Comparison of ENCODE assay signal across 8 cellular contexts in the genomic region with DNA sequence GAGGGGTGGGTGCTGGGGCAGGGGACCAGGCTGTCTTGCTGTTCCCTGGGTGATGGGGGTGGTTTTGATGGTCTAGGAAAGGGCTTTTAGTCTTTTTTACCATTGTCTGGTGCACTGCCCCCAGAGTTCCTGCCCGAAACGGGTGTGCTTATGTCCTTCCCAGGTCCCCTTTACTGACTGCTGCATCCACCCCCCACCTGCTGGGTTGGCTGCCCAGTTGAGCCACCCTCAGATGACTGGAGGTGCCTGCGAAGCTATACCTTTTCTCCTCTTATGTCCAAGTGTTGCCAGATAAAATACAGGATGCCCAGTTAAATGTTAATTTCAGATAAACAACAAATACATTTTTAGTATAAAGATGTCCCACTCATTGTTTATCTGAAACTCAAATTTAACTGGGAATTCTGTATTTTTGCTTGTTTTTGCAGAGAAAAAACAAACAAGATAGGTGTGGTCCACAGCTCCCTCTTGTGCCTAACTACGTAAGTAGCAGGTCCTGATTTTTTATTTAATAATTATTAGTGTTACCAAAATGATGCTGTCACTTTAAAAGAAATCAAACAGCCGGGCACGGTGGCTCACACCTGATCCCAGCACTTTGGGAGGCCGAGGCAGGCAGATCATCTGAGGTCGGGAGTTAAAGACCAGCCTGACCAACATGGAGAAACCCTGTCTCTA. TPM values are rescaled to one million over a fixed set of nuclear protein-coding genes. Genes with fewer than 3 reads are reported as not detected.
DNase-seq lines count a peak whose midpoint lies in the region; ATAC-seq, FAIRE-seq and TF ChIP-seq lines count a peak whose summit lies in the region.

No MANE protein-coding gene starts in this region.

- H3K36me3 ChIP-seq in A673 (ENCODE audit: insufficient read depth, low read length, poor library complexity, severe bottlenecking) (peaks cover 9% of the 10 kb centered on the region), astrocyte (ENCODE audit: insufficient read depth, low read length) (no peaks in the 10 kb centered on the region), HepG2 (replicated peaks in 1 of 2; ENCODE audit: control insufficient read depth in 1 of 2, insufficient read depth in 2 of 2, low read length in 2 of 2) (no peaks in the 10 kb centered on the region)

- CTCF ChIA-PET in A673 (lab: Charles Lee) (interaction anchor here (1.2 kb wide), 1 partner anchor 112 kb away, joined by 3 read pairs; no protein-coding TSS in a partner anchor), HepG2 (lab: Yijun Ruan, JAX; ENCODE audit: low intra/inter-chr PET ratio, low total read pairs) (interaction anchor here (1.0 to 2.4 kb wide), 4 partner anchors 83 to 133 kb away, joined by 3 to 38 read pairs (median 7); no protein-coding TSS in a partner anchor)

- no peaks in the 10 kb centered on the region for H3K79me2 ChIP-seq in astrocyte (ENCODE audit: insufficient read depth, low read length)
- H3K79me2 ChIP-seq in HepG2 (ENCODE audit: insufficient read depth, low read length): no peaks in the 10 kb centered on the region

- H3K9me3 ChIP-seq in A673 (ENCODE audit: low read depth, low read length, poor library complexity, severe bottlenecking) (no peaks in the 10 kb centered on the region), astrocyte (ENCODE audit: insufficient read depth, low read depth, low read length) (no peaks in the 10 kb centered on the region), HepG2 (ENCODE audit: low read length) (no peaks in the 10 kb centered on the region)

- peak; percentile 76 for FAIRE-seq in GM19239 (lab: Jason Lieb, UNC)
- no peak for FAIRE-seq in astrocyte (lab: Jason Lieb, UNC)
- no peak for FAIRE-seq in HepG2 (lab: Jason Lieb, UNC)

- H3K4me3 ChIP-seq in A673 (ENCODE audit: low read depth, low read length, poor library complexity, severe bottlenecking): no peak overlapping the region
- no peak overlapping the region for H3K4me3 ChIP-seq in astrocyte (ENCODE audit: insufficient read depth, low read depth, low read length)
- no peak overlapping the region for H3K4me3 ChIP-seq in HepG2 (replicated peaks in 1 of 3; ENCODE audit: insufficient read depth in 1 of 3, low read depth in 2 of 3, low read length in 3 of 3)

- no peak overlapping the region for H3K27ac Mint-ChIP-seq in astrocyte (ENCODE audit: unreplicated experiment)
- H3K27ac Mint-ChIP-seq in activated naive CD8-positive, alpha-beta T cell treated with anti-CD3 and anti-CD28 coated beads for 36 hours: no peak overlapping the region

- H3K36me3 Mint-ChIP-seq in astrocyte (ENCODE audit: low read depth, unreplicated experiment): no peaks in the 10 kb centered on the region
- H3K36me3 Mint-ChIP-seq in activated naive CD8-positive, alpha-beta T cell treated with anti-CD3 and anti-CD28 coated beads for 36 hours: peaks cover 4% of the 10 kb centered on the region

- peak; percentile 42; the same call in 1 of the 2 replicates for TF ChIP-seq CTCF in A673 (conservative IDR thresholded peaks at IDR 0.05; ENCODE audit: low read depth, low read length)
- TF ChIP-seq CTCF in astrocyte (IDR thresholded peaks at IDR 0.05; ENCODE audit: insufficient read depth, low read depth, low read length): peak; percentile 54
- TF ChIP-seq CTCF in HepG2 (CRISPR knock-in tag; IDR thresholded peaks at IDR 0.05): peak; percentile 66

- H3K4me3 Mint-ChIP-seq in astrocyte (ENCODE audit: unreplicated experiment): no peak overlapping the region
- H3K4me3 Mint-ChIP-seq in activated naive CD8-positive, alpha-beta T cell treated with anti-CD3 and anti-CD28 coated beads for 36 hours: no peak overlapping the region

- H4K20me1 ChIP-seq in astrocyte (ENCODE audit: insufficient read depth, low read length) (no peaks in the 10 kb centered on the region), HepG2 (ENCODE audit: insufficient read depth, low read length) (no peaks in the 10 kb centered on the region)

- H2AFZ ChIP-seq in astrocyte (ENCODE audit: low read depth, low read length) (no peak overlapping the region), HepG2 (ENCODE audit: low read length) (no peak overlapping the region)

- H3K4me1 Mint-ChIP-seq in astrocyte (ENCODE audit: low read depth, unreplicated experiment): no peaks in the 10 kb centered on the region
- no peaks in the 10 kb centered on the region for H3K4me1 Mint-ChIP-seq in activated naive CD8-positive, alpha-beta T cell treated with anti-CD3 and anti-CD28 coated beads for 36 hours

- in situ Hi-C loops in HepG2 (cut with HindIII; ENCODE audit: extremely low pct_ligation_motif_present, low pct_unique_long_range_greater_than_20kb): loop anchor here (5.0 kb wide), 1 partner anchor 113 kb away; no protein-coding TSS in a partner anchor

- TF ChIP-seq RAD21 in HepG2 (CRISPR knock-in tag; IDR thresholded peaks at IDR 0.05): peak; percentile 63

- 12% methylated on average over 8 of the region's 8 CpGs for WGBS in HepG2 (ENCODE audit: low lambda C conversion rate)

- no TSS peak for BruUV-seq in A673 (replicated peaks; lab: Mats Ljungman, UMichigan)
- BruUV-seq in HepG2 (replicated peaks; lab: Mats Ljungman, UMichigan): no TSS peak

- no peak for TF ChIP-seq EP300 in HepG2 (IDR thresholded peaks at IDR 0.05; ENCODE audit: low read depth in 2 of 2, low read length in 2 of 2)
- TF ChIP-seq EP300 in HepG2 (CRISPR knock-in tag; IDR thresholded peaks at IDR 0.05; ENCODE audit: borderline replicate concordance): no peak

- no peak overlapping the region for H3K4me2 ChIP-seq in astrocyte (ENCODE audit: low read length)
- no peak overlapping the region for H3K4me2 ChIP-seq in HepG2 (ENCODE audit: low read depth, low read length)

- ATAC-seq in HepG2 (no peak), GM21717 (IDR thresholded peaks at IDR 0.05; ENCODE audit: unreplicated experiment) (no peak)

- no peak overlapping the region for H3K9ac ChIP-seq in astrocyte (ENCODE audit: low read length)
- no peak overlapping the region for H3K9ac ChIP-seq in HepG2 (ENCODE audit: insufficient read depth, low read depth, low read length)

- POLR2A ChIA-PET in A673 (lab: Charles Lee; ENCODE audit: low non-redundant PET) (interaction anchor here (0.6 kb wide), 1 partner anchor 75 kb away, joined by 3 read pairs; no protein-coding TSS in a partner anchor), HepG2 (lab: Yijun Ruan, JAX) (no interaction called here)

- peaks cover 6% of the 10 kb centered on the region for H3K9me3 Mint-ChIP-seq in astrocyte (ENCODE audit: unreplicated experiment)
- peaks cover 6% of the 10 kb centered on the region for H3K9me3 Mint-ChIP-seq in activated naive CD8-positive, alpha-beta T cell treated with anti-CD3 and anti-CD28 coated beads for 36 hours

- intact Hi-C loops in A673 (cut with micrococcal nuclease; ENCODE audit: unreplicated experiment) (loop anchor here (2.0 kb wide), 1 partner anchor 113 kb away; no protein-coding TSS in a partner anchor), HepG2 (cut with micrococcal nuclease; ENCODE audit: unreplicated experiment) (loop anchor here (1.0 to 5.0 kb wide), 3 partner anchors 63 to 113 kb away; a partner anchor contains a TSS)

- H3K4me1 ChIP-seq in A673 (ENCODE audit: insufficient read depth, low read length, poor library complexity, severe bottlenecking) (peaks cover 28% of the 10 kb centered on the region), astrocyte (ENCODE audit: insufficient read depth, low read length) (no peaks in the 10 kb centered on the region), HepG2 (ENCODE audit: insufficient read depth, low read length) (peaks cover 21% of the 10 kb centered on the region)

- H3K27ac ChIP-seq in A673 (ENCODE audit: low read depth, low read length, poor library complexity, severe bottlenecking) (peak overlapping the region; percentile 37), astrocyte (ENCODE audit: low read depth, low read length) (no peak overlapping the region), HepG2 (ENCODE audit: extremely low read length, insufficient read depth, low read length) (no peak overlapping the region)

- H3K27me3 ChIP-seq in A673 (replicated peaks; ENCODE audit: insufficient read depth, low read depth, low read length, poor library complexity) (no peaks in the 10 kb centered on the region), astrocyte (ENCODE audit: insufficient read depth, low read length) (peaks cover 12% of the 10 kb centered on the region), HepG2 (ENCODE audit: control insufficient read depth in 1 of 2, insufficient read depth in 2 of 2, low read length in 2 of 2) (0 out of 5 replicates have a peak, but pooled peaks cover 0 to 3% of the 10 kb centered on the region in 2 experiments)

- peaks cover 22% of the 10 kb centered on the region for H3K27me3 Mint-ChIP-seq in astrocyte (ENCODE audit: low read depth, unreplicated experiment)
- H3K27me3 Mint-ChIP-seq in activated naive CD8-positive, alpha-beta T cell treated with anti-CD3 and anti-CD28 coated beads for 36 hours: peaks cover 27% of the 10 kb centered on the region

- no peak for TF ChIP-seq POLR2A in HepG2 (IDR thresholded peaks at IDR 0.05; ENCODE audit: insufficient read depth in 1 of 2, low read depth in 2 of 2, low read length in 2 of 2)

- DNase-seq in A673 (ENCODE audit: low spot score) (no peak), GM19239 (ENCODE audit: insufficient read length, low spot score) (no peak), astrocyte (ENCODE audit: low read depth) (no peak), HepG2 (ENCODE audit: low spot score) (peak; percentile 25), putamen (ENCODE audit: low spot score) (no peak), T-helper 9 cell (no peak)
- DNase-seq in activated naive CD8-positive, alpha-beta T cell treated with anti-CD3 and anti-CD28 coated beads for 36 hours: no peak

RNA-seq across cellular contexts. Expression of a gene that starts 6.1 kb away (rescaled TPM):
- 17.4 and 18.2 TPM in 2 replicates for total RNA-seq in A673 (2021)
- total RNA-seq in astrocyte: 19.0 and 22.2 TPM in 2 replicates
- 15.4 and 21.5 TPM in 2 replicates for total RNA-seq in HepG2 (2016; rRNA removed; fragmentation: Illumina TruSeq; extraction: Trizol)
- total RNA-seq in HepG2 (2016; cell fraction: cytosol; rRNA removed; fragmentation: Illumina TruSeq; extraction: Trizol; ENCODE audit: low read depth): 3.9 and 5.5 TPM in 2 replicates
- 19.2 and 23.3 TPM in 2 replicates for total RNA-seq in HepG2 (2016; cell fraction: insoluble cytoplasmic fraction; rRNA removed; fragmentation: Illumina TruSeq; extraction: Trizol)
- total RNA-seq in HepG2 (2016; cell fraction: membrane; rRNA removed; fragmentation: Illumina TruSeq; extraction: Trizol): 14.8 and 15.2 TPM in 2 replicates
- total RNA-seq in HepG2 (2016; cell fraction: nucleus; rRNA removed; fragmentation: Illumina TruSeq; extraction: Trizol): 13.3 and 14.6 TPM in 2 replicates
- polyA plus RNA-seq in HepG2 (2011; rRNA removed): 10.5 and 16.2 TPM in 2 replicates
- polyA plus RNA-seq in HepG2 (2011; cell fraction: cytosol; rRNA removed): 8.2 and 12.1 TPM in 2 replicates
- polyA plus RNA-seq in HepG2 (2011; cell fraction: nucleus; rRNA removed): 4.6 and 7.8 TPM in 2 replicates
- polyA plus RNA-seq in HepG2 (2012): 7.4 and 10.0 TPM in 2 replicates
- 3.0 and 5.0 TPM in 2 replicates for polyA plus RNA-seq in HepG2 (2016; cell fraction: cytosol; fragmentation: Illumina TruSeq; extraction: Trizol; ENCODE audit: low read depth)
- 19.5 and 20.3 TPM in 2 replicates for polyA plus RNA-seq in HepG2 (2016; cell fraction: insoluble cytoplasmic fraction; fragmentation: Illumina TruSeq; extraction: Trizol; ENCODE audit: low read depth)
- polyA plus RNA-seq in HepG2 (2016; cell fraction: membrane; fragmentation: Illumina TruSeq; extraction: Trizol; ENCODE audit: low read depth): 9.1 and 11.4 TPM in 2 replicates
- polyA plus RNA-seq in HepG2 (2016; cell fraction: nucleus; fragmentation: Illumina TruSeq; extraction: Trizol; ENCODE audit: insufficient read depth, low read depth): 20.1 and 20.2 TPM in 2 replicates
- 11.7 and 17.4 TPM in 2 replicates for polyA minus RNA-seq in HepG2 (2011; rRNA and poly(A)+ RNA removed; ENCODE audit: low replicate concordance)
- polyA minus RNA-seq in HepG2 (2011; cell fraction: cytosol; rRNA and poly(A)+ RNA removed): 4.1 and 6.0 TPM in 2 replicates
- polyA minus RNA-seq in HepG2 (2011; cell fraction: nucleus; rRNA and poly(A)+ RNA removed): 17.5 and 18.9 TPM in 2 replicates
- total RNA-seq in activated naive CD8-positive, alpha-beta T cell treated with anti-CD3 and anti-CD28 coated beads for 36 hours: 10 to 100 TPM; 24.8 to 30.9 TPM

RNA-seq across cellular contexts. Expression of a gene that starts 6.3 kb away (rescaled TPM):
- total RNA-seq in A673 (2021): 9.0 and 9.6 TPM in 2 replicates
- total RNA-seq in astrocyte: 7.3 and 7.7 TPM in 2 replicates
- 13.7 and 20.1 TPM in 2 replicates for total RNA-seq in HepG2 (2016; rRNA removed; fragmentation: Illumina TruSeq; extraction: Trizol)
- 3.2 and 5.5 TPM in 2 replicates for total RNA-seq in HepG2 (2016; cell fraction: cytosol; rRNA removed; fragmentation: Illumina TruSeq; extraction: Trizol; ENCODE audit: low read depth)
- total RNA-seq in HepG2 (2016; cell fraction: insoluble cytoplasmic fraction; rRNA removed; fragmentation: Illumina TruSeq; extraction: Trizol): 12.8 and 20.3 TPM in 2 replicates
- 13.7 and 15.4 TPM in 2 replicates for total RNA-seq in HepG2 (2016; cell fraction: membrane; rRNA removed; fragmentation: Illumina TruSeq; extraction: Trizol)
- total RNA-seq in HepG2 (2016; cell fraction: nucleus; rRNA removed; fragmentation: Illumina TruSeq; extraction: Trizol): 7.4 and 8.0 TPM in 2 replicates
- 7.8 and 8.6 TPM in 2 replicates for polyA plus RNA-seq in HepG2 (2011; rRNA removed)
- 5.0 and 8.2 TPM in 2 replicates for polyA plus RNA-seq in HepG2 (2011; cell fraction: cytosol; rRNA removed)
- 2.4 and 2.6 TPM in 2 replicates for polyA plus RNA-seq in HepG2 (2011; cell fraction: nucleus; rRNA removed)
- polyA plus RNA-seq in HepG2 (2012): 5.6 and 7.7 TPM in 2 replicates
- polyA plus RNA-seq in HepG2 (2016; cell fraction: cytosol; fragmentation: Illumina TruSeq; extraction: Trizol; ENCODE audit: low read depth): 3.9 and 5.1 TPM in 2 replicates
- 14.3 and 17.9 TPM in 2 replicates for polyA plus RNA-seq in HepG2 (2016; cell fraction: insoluble cytoplasmic fraction; fragmentation: Illumina TruSeq; extraction: Trizol; ENCODE audit: low read depth)
- polyA plus RNA-seq in HepG2 (2016; cell fraction: membrane; fragmentation: Illumina TruSeq; extraction: Trizol; ENCODE audit: low read depth): 8.0 and 9.8 TPM in 2 replicates
- polyA plus RNA-seq in HepG2 (2016; cell fraction: nucleus; fragmentation: Illumina TruSeq; extraction: Trizol; ENCODE audit: insufficient read depth, low read depth): 12.9 and 13.7 TPM in 2 replicates
- 3.9 and 9.8 TPM in 2 replicates for polyA minus RNA-seq in HepG2 (2011; rRNA and poly(A)+ RNA removed; ENCODE audit: low replicate concordance)
- polyA minus RNA-seq in HepG2 (2011; cell fraction: cytosol; rRNA and poly(A)+ RNA removed): 4.0 and 4.7 TPM in 2 replicates
- polyA minus RNA-seq in HepG2 (2011; cell fraction: nucleus; rRNA and poly(A)+ RNA removed): 5.2 and 5.7 TPM in 2 replicates
- 10 to 100 TPM; 10.1 to 13.0 TPM for total RNA-seq in activated naive CD8-positive, alpha-beta T cell treated with anti-CD3 and anti-CD28 coated beads for 36 hours

RNA-seq across cellular contexts. Expression of a gene that starts 32.7 kb away (rescaled TPM):
- total RNA-seq in A673 (2021) (13.2 and 14.2 TPM in 2 replicates), astrocyte (10.3 and 10.5 TPM in 2 replicates), HepG2 (2016; rRNA removed; fragmentation: Illumina TruSeq; extraction: Trizol) (5.8 and 6.4 TPM in 2 replicates)
- 1.8 and 2.2 TPM in 2 replicates for total RNA-seq in HepG2 (2016; cell fraction: cytosol; rRNA removed; fragmentation: Illumina TruSeq; extraction: Trizol; ENCODE audit: low read depth)
- 6.2 and 6.4 TPM in 2 replicates for total RNA-seq in HepG2 (2016; cell fraction: insoluble cytoplasmic fraction; rRNA removed; fragmentation: Illumina TruSeq; extraction: Trizol)
- 2.6 and 2.9 TPM in 2 replicates for total RNA-seq in HepG2 (2016; cell fraction: membrane; rRNA removed; fragmentation: Illumina TruSeq; extraction: Trizol)
- total RNA-seq in HepG2 (2016; cell fraction: nucleus; rRNA removed; fragmentation: Illumina TruSeq; extraction: Trizol): 3.7 and 5.2 TPM in 2 replicates
- 15.2 and 18.6 TPM in 2 replicates for polyA plus RNA-seq in HepG2 (2011; rRNA removed)
- polyA plus RNA-seq in HepG2 (2011; cell fraction: cytosol; rRNA removed): 11.0 and 12.7 TPM in 2 replicates
- 12.6 and 12.8 TPM in 2 replicates for polyA plus RNA-seq in HepG2 (2011; cell fraction: nucleus; rRNA removed)
- 16.4 and 17.0 TPM in 2 replicates for polyA plus RNA-seq in HepG2 (2012)
- polyA plus RNA-seq in HepG2 (2016; cell fraction: cytosol; fragmentation: Illumina TruSeq; extraction: Trizol; ENCODE audit: low read depth): 0.76 and 0.80 TPM in 2 replicates
- polyA plus RNA-seq in HepG2 (2016; cell fraction: insoluble cytoplasmic fraction; fragmentation: Illumina TruSeq; extraction: Trizol; ENCODE audit: low read depth): 6.2 and 8.2 TPM in 2 replicates
- polyA plus RNA-seq in HepG2 (2016; cell fraction: membrane; fragmentation: Illumina TruSeq; extraction: Trizol; ENCODE audit: low read depth): 1.8 and 2.3 TPM in 2 replicates
- 6.6 and 7.1 TPM in 2 replicates for polyA plus RNA-seq in HepG2 (2016; cell fraction: nucleus; fragmentation: Illumina TruSeq; extraction: Trizol; ENCODE audit: insufficient read depth, low read depth)
- polyA minus RNA-seq in HepG2 (2011; rRNA and poly(A)+ RNA removed; ENCODE audit: low replicate concordance): 5.6 and 21.2 TPM in 2 replicates
- 12.4 and 13.2 TPM in 2 replicates for polyA minus RNA-seq in HepG2 (2011; cell fraction: cytosol; rRNA and poly(A)+ RNA removed)
- 33.3 and 36.6 TPM in 2 replicates for polyA minus RNA-seq in HepG2 (2011; cell fraction: nucleus; rRNA and poly(A)+ RNA removed)
- total RNA-seq in activated naive CD8-positive, alpha-beta T cell treated with anti-CD3 and anti-CD28 coated beads for 36 hours: 10 to 100 TPM; 22.2 to 24.0 TPM
